In genomic region chr7:4715385-4715770, GRCh38 we compare ENCODE assay signal across 8 cellular contexts. TPM values are rescaled to one million over a fixed set of nuclear protein-coding genes. Genes with fewer than 3 reads are reported as not detected.
DNase-seq lines count a peak whose midpoint lies in the region; ATAC-seq and TF ChIP-seq lines count a peak whose summit lies in the region.

No MANE protein-coding gene starts in this region.

- H3K9ac ChIP-seq in muscle layer of colon (ENCODE audit: low read length) = no peak overlapping the region

- H3K27ac ChIP-seq in dorsolateral prefrontal cortex = peak overlapping the region in 42 of 59 donors; percentile 2 to 78 (median 46)
- H3K27ac ChIP-seq in muscle layer of colon (ENCODE audit: low read depth, low read length) = peak overlapping the region; percentile 12

- intact Hi-C loops in dorsolateral prefrontal cortex (cut with DNase I) (no loop called here), Calu3 (cut with micrococcal nuclease; ENCODE audit: unreplicated experiment) (no loop called here)

- H3K27ac Mint-ChIP-seq in activated naive CD8-positive, alpha-beta T cell = peak overlapping the region; percentile 46
- no peak overlapping the region for H3K27ac Mint-ChIP-seq in activated naive CD8-positive, alpha-beta T cell treated with anti-CD3 and anti-CD28 coated beads for 36 hours
- no peak overlapping the region for H3K27ac Mint-ChIP-seq in Calu3 (ENCODE audit: unreplicated experiment)

- no TSS peak for BruUV-seq in Calu3 (replicated peaks; lab: Mats Ljungman, UMichigan)

- no peaks in the 10 kb centered on the region for H3K36me3 Mint-ChIP-seq in activated naive CD8-positive, alpha-beta T cell
- H3K36me3 Mint-ChIP-seq in activated naive CD8-positive, alpha-beta T cell treated with anti-CD3 and anti-CD28 coated beads for 36 hours = peaks cover 26% of the 10 kb centered on the region
- peaks cover 5% of the 10 kb centered on the region for H3K36me3 Mint-ChIP-seq in Calu3 (ENCODE audit: insufficient read depth, unreplicated experiment)

- DNase-seq in activated naive CD8-positive, alpha-beta T cell treated with anti-CD3 and anti-CD28 coated beads for 36 hours = no peak
- DNase-seq in dorsolateral prefrontal cortex = peak in 4 of 10 donors; percentile 23 to 63 (median 58)
- no peak for DNase-seq in stimulated activated CD4-positive, alpha-beta T cell treated with anti-CD3 and anti-CD28 coated beads, Interleukin-4, amount 100 ng/mL, for 4 hours
- no peak for DNase-seq in Calu3
- DNase-seq in activated effector memory CD4-positive, alpha-beta T cell treated with Interleukin-2 at 50 U/mL for 16 hours = no peak

- no peak for TF ChIP-seq CTCF in dorsolateral prefrontal cortex (IDR thresholded peaks at IDR 0.05 in 54 of 56, conservative IDR thresholded peaks at IDR 0.05 in 2 of 56; ENCODE audit: low read depth in 1 of 56, partially characterized antibody in 56 of 56)
- TF ChIP-seq CTCF in Calu3 (IDR thresholded peaks at IDR 0.05; ENCODE audit: unreplicated experiment) = no peak

- peaks cover 30% of the 10 kb centered on the region for H3K4me1 ChIP-seq in muscle layer of colon (ENCODE audit: insufficient read depth, low read length)

- no peaks in the 10 kb centered on the region for H3K9me3 ChIP-seq in muscle layer of colon (ENCODE audit: low read length)

- peaks cover 7% of the 10 kb centered on the region for H3K36me3 ChIP-seq in muscle layer of colon (ENCODE audit: insufficient read depth, low read length)

- H3K4me1 Mint-ChIP-seq in activated naive CD8-positive, alpha-beta T cell (ENCODE audit: low read depth) = peaks cover 70% of the 10 kb centered on the region
- H3K4me1 Mint-ChIP-seq in activated naive CD8-positive, alpha-beta T cell treated with anti-CD3 and anti-CD28 coated beads for 36 hours = peaks cover 56% of the 10 kb centered on the region
- H3K4me1 Mint-ChIP-seq in Calu3 (ENCODE audit: low read depth, unreplicated experiment) = peaks cover 20% of the 10 kb centered on the region

- H3K4me3 ChIP-seq in dorsolateral prefrontal cortex (peak overlapping the region in 38 of 59 donors; percentile 0 to 49 (median 21)), muscle layer of colon (ENCODE audit: low read depth in 1 of 2, low read length in 2 of 2) (peak overlapping the region in 1 of 2 donors; percentile 8)

- no peak overlapping the region for H3K4me3 Mint-ChIP-seq in activated naive CD8-positive, alpha-beta T cell
- no peak overlapping the region for H3K4me3 Mint-ChIP-seq in activated naive CD8-positive, alpha-beta T cell treated with anti-CD3 and anti-CD28 coated beads for 36 hours
- no peak overlapping the region for H3K4me3 Mint-ChIP-seq in Calu3 (ENCODE audit: low read depth, unreplicated experiment)

- H3K27me3 Mint-ChIP-seq in activated naive CD8-positive, alpha-beta T cell = no peaks in the 10 kb centered on the region
- no peaks in the 10 kb centered on the region for H3K27me3 Mint-ChIP-seq in activated naive CD8-positive, alpha-beta T cell treated with anti-CD3 and anti-CD28 coated beads for 36 hours
- H3K27me3 Mint-ChIP-seq in Calu3 (ENCODE audit: unreplicated experiment) = no peaks in the 10 kb centered on the region

- H3K27me3 ChIP-seq in dorsolateral prefrontal cortex = no peaks in the 10 kb centered on the region
- H3K27me3 ChIP-seq in muscle layer of colon (ENCODE audit: control insufficient read depth in 1 of 2, insufficient read depth in 2 of 2, low read length in 2 of 2) = no peaks in the 10 kb centered on the region

- no peaks in the 10 kb centered on the region for H3K9me3 Mint-ChIP-seq in activated naive CD8-positive, alpha-beta T cell (ENCODE audit: low read depth)
- H3K9me3 Mint-ChIP-seq in activated naive CD8-positive, alpha-beta T cell treated with anti-CD3 and anti-CD28 coated beads for 36 hours = no peaks in the 10 kb centered on the region
- no peaks in the 10 kb centered on the region for H3K9me3 Mint-ChIP-seq in Calu3 (ENCODE audit: low read depth, unreplicated experiment)

- CTCF ChIA-PET in Calu3 (lab: Charles Lee) = interaction anchor here (1.7 kb wide), 1 partner anchor 9 kb away, joined by 3 read pairs; no protein-coding TSS in a partner anchor

- ATAC-seq in GM21529 (IDR thresholded peaks at IDR 0.05; ENCODE audit: unreplicated experiment) = no peak

RNA-seq across cellular contexts. Expression of gene FOXK1, which starts 33.3 kb away (rescaled TPM):
- 10 to 100 TPM; 38.1 to 38.2 TPM for total RNA-seq in activated naive CD8-positive, alpha-beta T cell treated with anti-CD3 and anti-CD28 coated beads for 36 hours
- 10 to 100 TPM; 45.2 to 88.6 (median 58.7) TPM for total RNA-seq in dorsolateral prefrontal cortex
- 65.9 and 67.1 TPM in 2 replicates for total RNA-seq in Calu3 (2022)
